8 cellular contexts compared by ENCODE assay signal in genomic region chr2:85853499-85854165, GRCh38. TPM values are rescaled to one million over a fixed set of nuclear protein-coding genes. Genes with fewer than 3 reads are reported as not detected.
A peak's percentile ranks its signal among the peaks of the same experiment; 100 is the strongest.
DNase-seq lines count a peak whose midpoint lies in the region; ATAC-seq and TF ChIP-seq lines count a peak whose summit lies in the region.

No MANE protein-coding gene starts in this region.

- H3K27ac Mint-ChIP-seq in activated CD4-positive, alpha-beta T cell treated with anti-CD3 and anti-CD28 coated beads, Interleukin-2, amount 10 ng/mL, durations not matched to agents 7 days and 5 days = peak overlapping the region; percentile 100
- H3K27ac Mint-ChIP-seq in activated CD8-positive, alpha-beta T cell treated with anti-CD3 and anti-CD28 coated beads, Interleukin-2, amount 10 ng/mL, durations not matched to agents 7 days and 5 days = peak overlapping the region; percentile 100

- no peak overlapping the region for H3K9ac ChIP-seq in mucosa of rectum (ENCODE audit: low read depth in 1 of 2, low read length in 2 of 2)

- H3K36me3 ChIP-seq in mucosa of rectum (ENCODE audit: control insufficient read depth in 2 of 2, insufficient read depth in 2 of 2, low read length in 2 of 2) (no peaks in the 10 kb centered on the region), BE2C (no peaks in the 10 kb centered on the region)

- peaks cover 65% of the 10 kb centered on the region for H3K4me1 Mint-ChIP-seq in activated CD4-positive, alpha-beta T cell treated with anti-CD3 and anti-CD28 coated beads, Interleukin-2, amount 10 ng/mL, durations not matched to agents 7 days and 5 days
- H3K4me1 Mint-ChIP-seq in activated CD8-positive, alpha-beta T cell treated with anti-CD3 and anti-CD28 coated beads, Interleukin-2, amount 10 ng/mL, durations not matched to agents 7 days and 5 days (ENCODE audit: low read depth) = peaks cover 57% of the 10 kb centered on the region

- peaks cover 14% of the 10 kb centered on the region for H3K9me3 Mint-ChIP-seq in activated CD4-positive, alpha-beta T cell treated with anti-CD3 and anti-CD28 coated beads, Interleukin-2, amount 10 ng/mL, durations not matched to agents 7 days and 5 days
- H3K9me3 Mint-ChIP-seq in activated CD8-positive, alpha-beta T cell treated with anti-CD3 and anti-CD28 coated beads, Interleukin-2, amount 10 ng/mL, durations not matched to agents 7 days and 5 days (ENCODE audit: insufficient read depth) = peaks cover 8% of the 10 kb centered on the region

- H3K27ac ChIP-seq in mucosa of rectum (ENCODE audit: low read depth in 2 of 2, low read length in 2 of 2) = peak overlapping the region; percentile 71 to 84

- peak; percentile 61 for DNase-seq in activated CD4-positive, alpha-beta T cell treated with anti-CD3 and anti-CD28 coated beads, Interleukin-2, amount 10 ng/mL, durations not matched to agents 7 days and 5 days
- DNase-seq in activated CD4-positive, alpha-beta T cell treated with anti-CD3 and anti-CD28 coated beads, Interleukin-2, amount 50 U/mL, for 1 hour = no peak
- DNase-seq in activated CD8-positive, alpha-beta T cell treated with anti-CD3 and anti-CD28 coated beads, Interleukin-2, amount 10 ng/mL, durations not matched to agents 7 days and 5 days = peak; percentile 58
- no peak for DNase-seq in NCI-H1417 treated with DMSO at 0.1 percent for 48 hours (lab: John Stamatoyannopoulos, UW)
- DNase-seq in BE2C = no peak
- DNase-seq in anterior cingulate cortex (lab: John Stamatoyannopoulos, UW) = no peak

- H3K9me3 ChIP-seq in mucosa of rectum (ENCODE audit: control insufficient read depth in 2 of 2, low read length in 2 of 2) (no peaks in the 10 kb centered on the region), BE2C (no peaks in the 10 kb centered on the region)

- CTCF ChIA-PET in activated CD4-positive, alpha-beta T cell treated with anti-CD3 and anti-CD28 coated beads, Interleukin-2, amount 10 ng/mL, durations not matched to agents 7 days and 5 days (lab: Charles Lee) = interaction anchor here (0.6 to 2.6 kb wide), 8 partner anchors 10 to 40 kb away, joined by 3 to 12 read pairs (median 5); partner anchors contain the start of gene ST3GAL5
- CTCF ChIA-PET in activated CD8-positive, alpha-beta T cell treated with anti-CD3 and anti-CD28 coated beads, Interleukin-2, amount 10 ng/mL, durations not matched to agents 7 days and 5 days (lab: Charles Lee) = interaction anchor here (1.1 to 8.3 kb wide), 10 partner anchors 9 to 252 kb away, joined by 3 to 80 read pairs (median 4); partner anchors contain the start of genes POLR1A, PTCD3 and ST3GAL5

- POLR2A ChIA-PET in activated CD4-positive, alpha-beta T cell treated with anti-CD3 and anti-CD28 coated beads, Interleukin-2, amount 10 ng/mL, durations not matched to agents 7 days and 5 days (lab: Charles Lee) = no interaction called here
- POLR2A ChIA-PET in activated CD8-positive, alpha-beta T cell treated with anti-CD3 and anti-CD28 coated beads, Interleukin-2, amount 10 ng/mL, durations not matched to agents 7 days and 5 days (lab: Charles Lee) = interaction anchor here (0.6 to 2.0 kb wide), 15 partner anchors 9 to 956 kb away, joined by 3 to 13 read pairs (median 4); partner anchors contain the start of genes KDM3A, POLR1A, PTCD3 and ST3GAL5

- H3K27me3 Mint-ChIP-seq in activated CD4-positive, alpha-beta T cell treated with anti-CD3 and anti-CD28 coated beads, Interleukin-2, amount 10 ng/mL, durations not matched to agents 7 days and 5 days = no peaks in the 10 kb centered on the region
- H3K27me3 Mint-ChIP-seq in activated CD8-positive, alpha-beta T cell treated with anti-CD3 and anti-CD28 coated beads, Interleukin-2, amount 10 ng/mL, durations not matched to agents 7 days and 5 days (ENCODE audit: low read depth) = no peaks in the 10 kb centered on the region

- H3K4me1 ChIP-seq in mucosa of rectum (ENCODE audit: control insufficient read depth in 2 of 2, insufficient read depth in 2 of 2, low read length in 2 of 2) (peaks cover 0 to 9% of the 10 kb centered on the region in 2 donors), BE2C (no peaks in the 10 kb centered on the region)

- no peak for TF ChIP-seq CTCF in BE2C (IDR thresholded peaks at IDR 0.05; ENCODE audit: low read depth, low read length)

- ATAC-seq in HG03045 (IDR thresholded peaks at IDR 0.05; ENCODE audit: unreplicated experiment) = peak; percentile 36
- peak; percentile 50 for ATAC-seq in activated CD8-positive, alpha-beta T cell treated with anti-CD3 and anti-CD28 coated beads, Interleukin-2, amount 10 ng/mL, durations not matched to agents 7 days and 5 days

- peaks cover 70% of the 10 kb centered on the region for H3K36me3 Mint-ChIP-seq in activated CD4-positive, alpha-beta T cell treated with anti-CD3 and anti-CD28 coated beads, Interleukin-2, amount 10 ng/mL, durations not matched to agents 7 days and 5 days (ENCODE audit: low read depth)
- H3K36me3 Mint-ChIP-seq in activated CD8-positive, alpha-beta T cell treated with anti-CD3 and anti-CD28 coated beads, Interleukin-2, amount 10 ng/mL, durations not matched to agents 7 days and 5 days (ENCODE audit: low read depth) = peaks cover 77% of the 10 kb centered on the region

- peak overlapping the region in 1 of 2 donors; percentile 35 for H3K4me3 ChIP-seq in mucosa of rectum (ENCODE audit: low read length in 2 of 2)
- H3K4me3 ChIP-seq in BE2C (ENCODE audit: low read depth, low read length) = no peak overlapping the region

- peak overlapping the region; percentile 74 for H3K4me3 Mint-ChIP-seq in activated CD4-positive, alpha-beta T cell treated with anti-CD3 and anti-CD28 coated beads, Interleukin-2, amount 10 ng/mL, durations not matched to agents 7 days and 5 days
- H3K4me3 Mint-ChIP-seq in activated CD8-positive, alpha-beta T cell treated with anti-CD3 and anti-CD28 coated beads, Interleukin-2, amount 10 ng/mL, durations not matched to agents 7 days and 5 days = peak overlapping the region; percentile 83

- H3K27me3 ChIP-seq in mucosa of rectum (ENCODE audit: control insufficient read depth in 2 of 2, insufficient read depth in 2 of 2, low read length in 2 of 2) = no peaks in the 10 kb centered on the region
- no peaks in the 10 kb centered on the region for H3K27me3 ChIP-seq in BE2C

RNA-seq across cellular contexts. Expression of gene ST3GAL5, which starts 35.2 kb away (rescaled TPM):
- 10 to 100 TPM; 36.3 to 36.8 TPM for total RNA-seq in activated CD4-positive, alpha-beta T cell treated with anti-CD3 and anti-CD28 coated beads, Interleukin-2, amount 10 ng/mL, durations not matched to agents 7 days and 5 days
- total RNA-seq in activated CD8-positive, alpha-beta T cell treated with anti-CD3 and anti-CD28 coated beads, Interleukin-2, amount 10 ng/mL, durations not matched to agents 7 days and 5 days = 10 to 100 TPM; 43.4 to 46.7 TPM
- 11.0 TPM for polyA plus RNA-seq in BE2C (2012; ENCODE audit: insufficient read depth, insufficient read length, low read depth)

Comparison
In these comparisons a context has a peak if more than half of its experiments do, and no peak if none do; other contexts are left out.
1. DNase-seq: peak in activated CD4-positive, alpha-beta T cell treated with anti-CD3 and anti-CD28 coated beads, Interleukin-2, amount 10 ng/mL, durations not matched to agents 7 days and 5 days (single experiment) and activated CD8-positive, alpha-beta T cell treated with anti-CD3 and anti-CD28 coated beads, Interleukin-2, amount 10 ng/mL, durations not matched to agents 7 days and 5 days (single experiment); none in activated CD4-positive, alpha-beta T cell treated with anti-CD3 and anti-CD28 coated beads, Interleukin-2, amount 50 U/mL, for 1 hour (single experiment), NCI-H1417 treated with DMSO at 0.1 percent for 48 hours (single experiment), BE2C (single experiment) and anterior cingulate cortex (0 of 58).